ENCODE assay signal across 21 cellular contexts in genomic region chr9:21840647-21841046, GRCh38. TPM values are rescaled to one million over a fixed set of nuclear protein-coding genes. Genes with fewer than 3 reads are reported as not detected.
A peak's percentile ranks its signal among the peaks of the same experiment; 100 is the strongest.
DNase-seq lines count a peak whose midpoint lies in the region; ATAC-seq and TF ChIP-seq lines count a peak whose summit lies in the region.
"Had no signal": no experiment of that assay in that cellular context is flagged by ENCODE, and none has a peak within 500 bp of the region (broad histone marks: within the 10 kb centered on the region; RNA-seq: fewer than 3 reads in every experiment).

No MANE protein-coding gene starts in this region.

- no peak for TF ChIP-seq CTCF in activated CD8-positive, alpha-beta T cell treated with anti-CD3 and anti-CD28 coated beads for 36 hours (IDR thresholded peaks at IDR 0.05)
- TF ChIP-seq CTCF in mucosa of descending colon (IDR thresholded peaks at IDR 0.05): no peak

- DNase-seq in activated CD8-positive, alpha-beta T cell treated with anti-CD3 and anti-CD28 coated beads for 36 hours: no peak
- no peak for DNase-seq in activated CD8-positive, alpha-beta T cell treated with anti-CD3 and anti-CD28 coated beads, Interleukin-2, amount 10 ng/mL, durations not matched to agents 7 days and 5 days
- DNase-seq in COLO668 (lab: John Stamatoyannopoulos, UW; ENCODE audit: unreplicated experiment) (peak; percentile 48), NCI-H69 (lab: John Stamatoyannopoulos, UW) (peak; percentile 25), mucosa of descending colon (no peak), HK-2 (ENCODE audit: unreplicated experiment) (no peak)
- DNase-seq in activated CD8-positive, alpha-beta memory T cell treated with anti-CD3 and anti-CD28 coated beads, Interleukin-2, amount 50 U/mL, for 4 hours: no peak
- DNase-seq: 8988T; ACHN; AML-193; BE2C; C1 segment of cervical spinal cord; Caco-2; CD4-positive, alpha-beta memory T cell; DMS153; DND-41; GM23248; H7; HCEC 1CT had no signal

- ATAC-seq in activated CD8-positive, alpha-beta T cell treated with anti-CD3 and anti-CD28 coated beads for 36 hours: no peak
- no peak for ATAC-seq in activated CD8-positive, alpha-beta T cell treated with anti-CD3 and anti-CD28 coated beads, Interleukin-2, amount 10 ng/mL, durations not matched to agents 7 days and 5 days
- ATAC-seq in mucosa of descending colon (peak; percentile 13), HG03342 (IDR thresholded peaks at IDR 0.05; ENCODE audit: unreplicated experiment) (no peak)
- ATAC-seq: A549 had no signal

- POLR2A ChIA-PET in activated CD8-positive, alpha-beta T cell treated with anti-CD3 and anti-CD28 coated beads for 36 hours (lab: Charles Lee): no interaction called here
- POLR2A ChIA-PET in activated CD8-positive, alpha-beta T cell treated with anti-CD3 and anti-CD28 coated beads, Interleukin-2, amount 10 ng/mL, durations not matched to agents 7 days and 5 days (lab: Charles Lee): no interaction called here

- intact Hi-C loops in activated CD8-positive, alpha-beta T cell treated with anti-CD3 and anti-CD28 coated beads for 36 hours (cut with micrococcal nuclease): no loop called here
- intact Hi-C loops in mucosa of descending colon (cut with DNase I, micrococcal nuclease): no loop called here

- peaks cover 8% of the 10 kb centered on the region for H3K9me3 ChIP-seq in mucosa of descending colon
- H3K9me3 ChIP-seq: A549, BE2C, Caco-2 had no signal

- H3K27me3 Mint-ChIP-seq in activated CD8-positive, alpha-beta T cell treated with anti-CD3 and anti-CD28 coated beads for 36 hours: no peaks in the 10 kb centered on the region
- no peaks in the 10 kb centered on the region for H3K27me3 Mint-ChIP-seq in activated CD8-positive, alpha-beta T cell treated with anti-CD3 and anti-CD28 coated beads, Interleukin-2, amount 10 ng/mL, durations not matched to agents 7 days and 5 days (ENCODE audit: low read depth)
- H3K27me3 Mint-ChIP-seq: CD4-positive, alpha-beta memory T cell had no signal

- no peaks in the 10 kb centered on the region for H3K36me3 ChIP-seq in mucosa of descending colon (ENCODE audit: low read depth)

- H3K27ac Mint-ChIP-seq in activated CD8-positive, alpha-beta T cell treated with anti-CD3 and anti-CD28 coated beads for 36 hours: peak overlapping the region; percentile 8
- H3K27ac Mint-ChIP-seq in activated CD8-positive, alpha-beta T cell treated with anti-CD3 and anti-CD28 coated beads, Interleukin-2, amount 10 ng/mL, durations not matched to agents 7 days and 5 days: no peak overlapping the region

- peaks cover 18% of the 10 kb centered on the region for H3K9me3 Mint-ChIP-seq in activated CD8-positive, alpha-beta T cell treated with anti-CD3 and anti-CD28 coated beads for 36 hours
- H3K9me3 Mint-ChIP-seq in activated CD8-positive, alpha-beta T cell treated with anti-CD3 and anti-CD28 coated beads, Interleukin-2, amount 10 ng/mL, durations not matched to agents 7 days and 5 days (ENCODE audit: insufficient read depth): peaks cover 19% of the 10 kb centered on the region

- CTCF ChIA-PET in activated CD8-positive, alpha-beta T cell treated with anti-CD3 and anti-CD28 coated beads for 36 hours (lab: Charles Lee): no interaction called here
- CTCF ChIA-PET in activated CD8-positive, alpha-beta T cell treated with anti-CD3 and anti-CD28 coated beads, Interleukin-2, amount 10 ng/mL, durations not matched to agents 7 days and 5 days (lab: Charles Lee): no interaction called here

- no peak overlapping the region for H3K4me3 ChIP-seq in mucosa of descending colon
- H3K4me3 ChIP-seq: A549, GM23248 had no signal

- peaks cover 6% of the 10 kb centered on the region for H3K4me1 Mint-ChIP-seq in activated CD8-positive, alpha-beta T cell treated with anti-CD3 and anti-CD28 coated beads for 36 hours (ENCODE audit: low read depth)
- H3K4me1 Mint-ChIP-seq in activated CD8-positive, alpha-beta T cell treated with anti-CD3 and anti-CD28 coated beads, Interleukin-2, amount 10 ng/mL, durations not matched to agents 7 days and 5 days (ENCODE audit: low read depth): peaks cover 2% of the 10 kb centered on the region

- no peaks in the 10 kb centered on the region for H3K4me1 ChIP-seq in mucosa of descending colon (ENCODE audit: low read depth)
- H3K4me1 ChIP-seq: A549, BE2C had no signal

- H3K4me3 Mint-ChIP-seq in activated CD8-positive, alpha-beta T cell treated with anti-CD3 and anti-CD28 coated beads for 36 hours: no peak overlapping the region
- H3K4me3 Mint-ChIP-seq in activated CD8-positive, alpha-beta T cell treated with anti-CD3 and anti-CD28 coated beads, Interleukin-2, amount 10 ng/mL, durations not matched to agents 7 days and 5 days: no peak overlapping the region
- H3K4me3 Mint-ChIP-seq: CD4-positive, alpha-beta memory T cell had no signal

- H3K36me3 Mint-ChIP-seq in activated CD8-positive, alpha-beta T cell treated with anti-CD3 and anti-CD28 coated beads for 36 hours (ENCODE audit: low read depth): peaks cover 86% of the 10 kb centered on the region
- H3K36me3 Mint-ChIP-seq in activated CD8-positive, alpha-beta T cell treated with anti-CD3 and anti-CD28 coated beads, Interleukin-2, amount 10 ng/mL, durations not matched to agents 7 days and 5 days (ENCODE audit: low read depth): peaks cover 90% of the 10 kb centered on the region

RNA-seq across cellular contexts. Expression of gene MTAP, which starts 38.2 kb away (rescaled TPM):
- 10 to 100 TPM; 70.2 to 73.9 TPM for total RNA-seq in activated CD8-positive, alpha-beta T cell treated with anti-CD3 and anti-CD28 coated beads for 36 hours
- total RNA-seq in activated CD8-positive, alpha-beta T cell treated with anti-CD3 and anti-CD28 coated beads, Interleukin-2, amount 10 ng/mL, durations not matched to agents 7 days and 5 days: 10 to 100 TPM; 62.5 to 68.2 TPM
- 10 to 100 TPM; 28.6 to 42.7 (median 32.4) TPM for total RNA-seq in mucosa of descending colon

Comparison
In these comparisons a context has a peak if more than half of its experiments do, and no peak if none do; other contexts are left out.
1. DNase-seq: peak in COLO668 (single experiment) and NCI-H69 (single experiment); none in activated CD8-positive, alpha-beta T cell treated with anti-CD3 and anti-CD28 coated beads for 36 hours (single experiment), activated CD8-positive, alpha-beta T cell treated with anti-CD3 and anti-CD28 coated beads, Interleukin-2, amount 10 ng/mL, durations not matched to agents 7 days and 5 days (single experiment), mucosa of descending colon (0 of 3), HK-2 (single experiment) and activated CD8-positive, alpha-beta memory T cell treated with anti-CD3 and anti-CD28 coated beads, Interleukin-2, amount 50 U/mL, for 4 hours (single experiment).